13 cellular contexts compared by ENCODE assay signal in genomic region chr21:44819283-44820243, GRCh38. TPM values are rescaled to one million over a fixed set of nuclear protein-coding genes. Genes with fewer than 3 reads are reported as not detected.
DNase-seq lines count a peak whose midpoint lies in the region; ATAC-seq and TF ChIP-seq lines count a peak whose summit lies in the region.
"Had no signal": no experiment of that assay in that cellular context is flagged by ENCODE, and none has a peak within 500 bp of the region (broad histone marks: within the 10 kb centered on the region; RNA-seq: fewer than 3 reads in every experiment).

No MANE protein-coding gene starts in this region.

- H3K27me3 ChIP-seq in right atrium auricular region (no peaks in the 10 kb centered on the region), body of pancreas (no peaks in the 10 kb centered on the region)

- H3K27me3 Mint-ChIP-seq in stimulated activated naive CD8-positive, alpha-beta T cell treated with anti-CD3 and anti-CD28 coated beads, Interleukin-15, Interleukin-2, amounts not matched to agents 100 ng/mL and 50 ng/mL, for 24 hours: peaks cover 7% of the 10 kb centered on the region
- H3K27me3 Mint-ChIP-seq in activated T-helper 1 cell treated with anti-CD3 and anti-CD28 coated beads, Interleukin-12 subunit alpha, Interleukin-12 subunit beta, Interleukin-2, Interleukin-4 antibody, amounts not matched to agents 30 ng/mL and 10 ng/mL and 1 ng/mL, durations not matched to agents 14 hours and 24 hours and 36 hours (ENCODE audit: insufficient read depth): no peaks in the 10 kb centered on the region
- H3K27me3 Mint-ChIP-seq in memory B cell (no peaks in the 10 kb centered on the region), type B pancreatic cell (no peaks in the 10 kb centered on the region)

- H3K4me3 Mint-ChIP-seq in stimulated activated naive CD8-positive, alpha-beta T cell treated with anti-CD3 and anti-CD28 coated beads, Interleukin-15, Interleukin-2, amounts not matched to agents 100 ng/mL and 50 ng/mL, for 24 hours: peak overlapping the region; percentile 66
- H3K4me3 Mint-ChIP-seq in activated T-helper 1 cell treated with anti-CD3 and anti-CD28 coated beads, Interleukin-12 subunit alpha, Interleukin-12 subunit beta, Interleukin-2, Interleukin-4 antibody, amounts not matched to agents 30 ng/mL and 10 ng/mL and 1 ng/mL, durations not matched to agents 14 hours and 24 hours and 36 hours: peak overlapping the region; percentile 75
- peak overlapping the region; percentile 49 for H3K4me3 Mint-ChIP-seq in memory B cell
- H3K4me3 Mint-ChIP-seq in type B pancreatic cell: peak overlapping the region; percentile 73

- TF ChIP-seq POLR2A in body of pancreas (IDR thresholded peaks at IDR 0.05): no peak

- no peak for ATAC-seq in stimulated activated naive CD8-positive, alpha-beta T cell treated with anti-CD3 and anti-CD28 coated beads, Interleukin-15, Interleukin-2, amounts not matched to agents 100 U/mL and 50 U/mL, for 24 hours
- ATAC-seq in memory B cell (ENCODE audit: low read depth) (no peak), HG03442 (IDR thresholded peaks at IDR 0.05; ENCODE audit: unreplicated experiment) (no peak), body of pancreas (no peak)

- intact Hi-C loops in activated T-helper 1 cell treated with anti-CD3 and anti-CD28 coated beads, Interleukin-12 subunit alpha, Interleukin-12 subunit beta, Interleukin-2, Interleukin-4 antibody, amounts not matched to agents 30 ng/mL and 10 ng/mL and 1 ng/mL, durations not matched to agents 14 hours and 24 hours and 36 hours (cut with micrococcal nuclease): loop anchor here (2.0 to 5.0 kb wide), 5 partner anchors 27 to 823 kb away; partner anchors contain the start of genes PCBP3 and POFUT2
- intact Hi-C loops in body of pancreas (cut with DNase I): no loop called here

- H3K4me1 Mint-ChIP-seq in stimulated activated naive CD8-positive, alpha-beta T cell treated with anti-CD3 and anti-CD28 coated beads, Interleukin-15, Interleukin-2, amounts not matched to agents 100 ng/mL and 50 ng/mL, for 24 hours (ENCODE audit: low read depth): peaks cover 21% of the 10 kb centered on the region
- H3K4me1 Mint-ChIP-seq in activated T-helper 1 cell treated with anti-CD3 and anti-CD28 coated beads, Interleukin-12 subunit alpha, Interleukin-12 subunit beta, Interleukin-2, Interleukin-4 antibody, amounts not matched to agents 30 ng/mL and 10 ng/mL and 1 ng/mL, durations not matched to agents 14 hours and 24 hours and 36 hours (ENCODE audit: low read depth): peaks cover 11% of the 10 kb centered on the region
- H3K4me1 Mint-ChIP-seq in memory B cell (peaks cover 6% of the 10 kb centered on the region), type B pancreatic cell (ENCODE audit: unreplicated experiment) (peaks cover 8% of the 10 kb centered on the region)

- no peak for DNase-seq in stimulated activated naive CD8-positive, alpha-beta T cell treated with anti-CD3 and anti-CD28 coated beads, Interleukin-15, Interleukin-2, amounts not matched to agents 100 U/mL and 50 U/mL, for 24 hours
- no peak for DNase-seq in activated T-helper 1 cell treated with anti-CD3 and anti-CD28 coated beads, Interleukin-12 subunit alpha, Interleukin-12 subunit beta, Interleukin-2, Interleukin-4 antibody, amounts not matched to agents 30 ng/mL and 10 ng/mL and 1 ng/mL, durations not matched to agents 14 hours and 24 hours and 36 hours (ENCODE audit: low spot score)
- DNase-seq in memory B cell (ENCODE audit: low spot score in 2 of 2) (no peak), type B pancreatic cell (ENCODE audit: extremely low spot score, unreplicated experiment) (no peak), right atrium auricular region (ENCODE audit: low spot score) (no peak), body of pancreas (no peak)
- DNase-seq: anterior cingulate cortex; DMS79 treated with DMSO at 0.1 percent for 48 hours; NCI-H1417; NCI-H446; stimulated activated CD4-positive, alpha-beta T cell treated with anti-CD3 and anti-CD28 coated beads, Interleukin-1b, Interleukin-23, amount 100 ng/mL, for 48 hours had no signal

- H3K9me3 Mint-ChIP-seq in stimulated activated naive CD8-positive, alpha-beta T cell treated with anti-CD3 and anti-CD28 coated beads, Interleukin-15, Interleukin-2, amounts not matched to agents 100 ng/mL and 50 ng/mL, for 24 hours: peaks cover 23% of the 10 kb centered on the region
- peaks cover 33% of the 10 kb centered on the region for H3K9me3 Mint-ChIP-seq in activated T-helper 1 cell treated with anti-CD3 and anti-CD28 coated beads, Interleukin-12 subunit alpha, Interleukin-12 subunit beta, Interleukin-2, Interleukin-4 antibody, amounts not matched to agents 30 ng/mL and 10 ng/mL and 1 ng/mL, durations not matched to agents 14 hours and 24 hours and 36 hours
- H3K9me3 Mint-ChIP-seq in memory B cell (peaks cover 13% of the 10 kb centered on the region), type B pancreatic cell (peaks cover 12% of the 10 kb centered on the region)

- no peak overlapping the region for H3K4me3 ChIP-seq in right atrium auricular region
- H3K4me3 ChIP-seq in body of pancreas: no peak overlapping the region

- no peak overlapping the region for H3K27ac ChIP-seq in right atrium auricular region
- no peak overlapping the region for H3K27ac ChIP-seq in body of pancreas

- H3K9me3 ChIP-seq in right atrium auricular region (peaks cover 0 to 20% of the 10 kb centered on the region in 2 donors), body of pancreas (peaks cover 0 to 9% (median 0%) of the 10 kb centered on the region in 3 donors)

- TF ChIP-seq CTCF in type B pancreatic cell (conservative IDR thresholded peaks at IDR 0.05) (no peak), right atrium auricular region (IDR thresholded peaks at IDR 0.05) (no peak), body of pancreas (IDR thresholded peaks at IDR 0.05) (no peak)

- no peaks in the 10 kb centered on the region for H3K36me3 Mint-ChIP-seq in stimulated activated naive CD8-positive, alpha-beta T cell treated with anti-CD3 and anti-CD28 coated beads, Interleukin-15, Interleukin-2, amounts not matched to agents 100 ng/mL and 50 ng/mL, for 24 hours (ENCODE audit: low read depth)
- H3K36me3 Mint-ChIP-seq in activated T-helper 1 cell treated with anti-CD3 and anti-CD28 coated beads, Interleukin-12 subunit alpha, Interleukin-12 subunit beta, Interleukin-2, Interleukin-4 antibody, amounts not matched to agents 30 ng/mL and 10 ng/mL and 1 ng/mL, durations not matched to agents 14 hours and 24 hours and 36 hours (ENCODE audit: low read depth): peaks cover 3% of the 10 kb centered on the region
- H3K36me3 Mint-ChIP-seq in memory B cell (peaks cover 2% of the 10 kb centered on the region), type B pancreatic cell (peaks cover 6% of the 10 kb centered on the region)

- H3K27ac Mint-ChIP-seq in stimulated activated naive CD8-positive, alpha-beta T cell treated with anti-CD3 and anti-CD28 coated beads, Interleukin-15, Interleukin-2, amounts not matched to agents 100 ng/mL and 50 ng/mL, for 24 hours: peak overlapping the region; percentile 21
- peak overlapping the region; percentile 44 for H3K27ac Mint-ChIP-seq in activated T-helper 1 cell treated with anti-CD3 and anti-CD28 coated beads, Interleukin-12 subunit alpha, Interleukin-12 subunit beta, Interleukin-2, Interleukin-4 antibody, amounts not matched to agents 30 ng/mL and 10 ng/mL and 1 ng/mL, durations not matched to agents 14 hours and 24 hours and 36 hours
- H3K27ac Mint-ChIP-seq in memory B cell (peak overlapping the region; percentile 41), type B pancreatic cell (peak overlapping the region; percentile 31)

- H3K36me3 ChIP-seq in right atrium auricular region (no peaks in the 10 kb centered on the region), body of pancreas (replicated peaks in 1 of 2; ENCODE audit: insufficient read depth in 1 of 2, low read depth in 2 of 2) (no peaks in the 10 kb centered on the region)

- H3K4me1 ChIP-seq in right atrium auricular region (peaks cover 0 to 37% of the 10 kb centered on the region in 2 donors), body of pancreas (peaks cover 13% of the 10 kb centered on the region)

- 91 to 93% methylated on average over 33 of the region's 33 CpGs for WGBS in body of pancreas, 2 donors

RNA-seq across cellular contexts. Expression of gene SUMO3, which starts 1.7 kb away (rescaled TPM):
- 86.9 and 88.6 TPM in 2 replicates for total RNA-seq in activated T-helper 1 cell treated with anti-CD3 and anti-CD28 coated beads, Interleukin-12 subunit alpha, Interleukin-12 subunit beta, Interleukin-2, Interleukin-4 antibody, amounts not matched to agents 30 ng/mL and 10 ng/mL and 1 ng/mL, durations not matched to agents 14 hours and 24 hours and 36 hours
- total RNA-seq in type B pancreatic cell (ENCODE audit: low replicate concordance): 61.0 and 81.2 TPM in 2 replicates
- total RNA-seq in right atrium auricular region: 10 to 100 TPM; 59.7 to 74.1 TPM
- total RNA-seq in body of pancreas: 10 to 100 TPM; 20.4 to 33.2 TPM

RNA-seq across cellular contexts. Expression of gene UBE2G2, which starts 17.9 kb away (rescaled TPM):
- total RNA-seq in activated T-helper 1 cell treated with anti-CD3 and anti-CD28 coated beads, Interleukin-12 subunit alpha, Interleukin-12 subunit beta, Interleukin-2, Interleukin-4 antibody, amounts not matched to agents 30 ng/mL and 10 ng/mL and 1 ng/mL, durations not matched to agents 14 hours and 24 hours and 36 hours: 137 and 151 TPM in 2 replicates
- total RNA-seq in type B pancreatic cell (ENCODE audit: low replicate concordance): 75.6 and 92.4 TPM in 2 replicates
- 10 to 100 TPM; 47.5 to 52.5 TPM for total RNA-seq in right atrium auricular region
- total RNA-seq in body of pancreas: 10 to 100 TPM; 61.7 to 64.3 TPM

RNA-seq across cellular contexts. Expression of gene PTTG1IP, which starts 53.9 kb away (rescaled TPM):
- total RNA-seq in activated T-helper 1 cell treated with anti-CD3 and anti-CD28 coated beads, Interleukin-12 subunit alpha, Interleukin-12 subunit beta, Interleukin-2, Interleukin-4 antibody, amounts not matched to agents 30 ng/mL and 10 ng/mL and 1 ng/mL, durations not matched to agents 14 hours and 24 hours and 36 hours: 46.7 and 48.7 TPM in 2 replicates
- total RNA-seq in type B pancreatic cell (ENCODE audit: low replicate concordance) (168 and 195 TPM in 2 replicates), right atrium auricular region (100 to 1,000 TPM; 284 to 303 TPM), body of pancreas (100 to 1,000 TPM in 1 of 2 donors, 10 to 100 TPM in 1; 71.5 to 106 TPM)
